9 cellular contexts compared by ENCODE assay signal in genomic region chr1:157626099-157626498, GRCh38. TPM values are rescaled to one million over a fixed set of nuclear protein-coding genes. Genes with fewer than 3 reads are reported as not detected.
DNase-seq lines count a peak whose midpoint lies in the region; ATAC-seq and TF ChIP-seq lines count a peak whose summit lies in the region.
"Had no signal": no experiment of that assay in that cellular context is flagged by ENCODE, and none has a peak within 500 bp of the region (broad histone marks: within the 10 kb centered on the region; RNA-seq: fewer than 3 reads in every experiment).

No MANE protein-coding gene starts in this region.

- H3K27me3 ChIP-seq in SK-N-SH (ENCODE audit: insufficient read depth) = peaks cover 9% of the 10 kb centered on the region; the same call in 1 of the 2 replicates

- no peaks in the 10 kb centered on the region for H3F3A ChIP-seq in SK-N-SH (replicated peaks; ENCODE audit: insufficient read depth)

- no peak overlapping the region for H3K27ac ChIP-seq in SK-N-SH (ENCODE audit: low read depth in 2 of 2, low read length in 1 of 2)
- H3K27ac ChIP-seq: VCaP had no signal

- no peak overlapping the region for H3K27ac Mint-ChIP-seq in activated CD4-positive, alpha-beta T cell treated with anti-CD3 and anti-CD28 coated beads, Interleukin-2, amount 10 ng/mL, durations not matched to agents 7 days and 5 days
- H3K27ac Mint-ChIP-seq in activated CD4-positive, alpha-beta T cell treated with anti-CD3 and anti-CD28 coated beads, Interleukin-2, amount 10 ng/mL, durations not matched to agents 24 days and 14 days = no peak overlapping the region
- no peak overlapping the region for H3K27ac Mint-ChIP-seq in HFFc6

- H3K36me3 Mint-ChIP-seq in activated CD4-positive, alpha-beta T cell treated with anti-CD3 and anti-CD28 coated beads, Interleukin-2, amount 10 ng/mL, durations not matched to agents 7 days and 5 days (ENCODE audit: low read depth) = no peaks in the 10 kb centered on the region
- H3K36me3 Mint-ChIP-seq in activated CD4-positive, alpha-beta T cell treated with anti-CD3 and anti-CD28 coated beads, Interleukin-2, amount 10 ng/mL, durations not matched to agents 24 days and 14 days (ENCODE audit: low read depth) = no peaks in the 10 kb centered on the region
- no peaks in the 10 kb centered on the region for H3K36me3 Mint-ChIP-seq in HFFc6 (ENCODE audit: low read depth)

- intact Hi-C loops in activated CD4-positive, alpha-beta T cell treated with anti-CD3 and anti-CD28 coated beads, Interleukin-2, amount 10 ng/mL, durations not matched to agents 24 days and 14 days (cut with micrococcal nuclease) = no loop called here
- intact Hi-C loops in sciatic nerve (cut with DNase I) = no loop called here

- CTCF ChIA-PET in activated CD4-positive, alpha-beta T cell treated with anti-CD3 and anti-CD28 coated beads, Interleukin-2, amount 10 ng/mL, durations not matched to agents 7 days and 5 days (lab: Charles Lee) = no interaction called here
- CTCF ChIA-PET in SK-N-SH (lab: Yijun Ruan, JAX) = interaction anchor here (1.1 kb wide), 1 partner anchor 45 kb away, joined by 3 read pairs; no protein-coding TSS in a partner anchor

- no peak for ATAC-seq in sciatic nerve

- no peak for TF ChIP-seq RAD21 in SK-N-SH (IDR thresholded peaks at IDR 0.05; ENCODE audit: low read length)

- peak; percentile 40 for DNase-seq in activated CD4-positive, alpha-beta T cell treated with anti-CD3 and anti-CD28 coated beads, Interleukin-2, amount 10 ng/mL, durations not matched to agents 7 days and 5 days
- no peak for DNase-seq in activated CD4-positive, alpha-beta T cell treated with anti-CD3 and anti-CD28 coated beads, Interleukin-2, amount 10 ng/mL, durations not matched to agents 24 days and 14 days
- DNase-seq in HFFc6 = no peak
- DNase-seq in SK-N-SH = no peak
- no peak for DNase-seq in retinal pigment epithelial cell (ENCODE audit: low read depth)
- DNase-seq in NCI-H1417 treated with DMSO at 0.1 percent for 48 hours (lab: John Stamatoyannopoulos, UW) = no peak
- DNase-seq in sciatic nerve (ENCODE audit: low spot score) = no peak
- no peak for DNase-seq in foreskin melanocyte

- no peak overlapping the region for H3K9ac ChIP-seq in SK-N-SH

- no peak for TF ChIP-seq EP300 in SK-N-SH (IDR thresholded peaks at IDR 0.05; ENCODE audit: borderline replicate concordance in 1 of 2, low read depth in 1 of 2, low read length in 1 of 2)

- no peak overlapping the region for H3K4me2 ChIP-seq in SK-N-SH

- H2AFZ ChIP-seq in SK-N-SH (ENCODE audit: low read depth) = no peak overlapping the region

- no peaks in the 10 kb centered on the region for H4K20me1 ChIP-seq in SK-N-SH (ENCODE audit: insufficient read depth)

- POLR2A ChIA-PET in activated CD4-positive, alpha-beta T cell treated with anti-CD3 and anti-CD28 coated beads, Interleukin-2, amount 10 ng/mL, durations not matched to agents 7 days and 5 days (lab: Charles Lee) = no interaction called here
- POLR2A ChIA-PET in SK-N-SH (lab: Yijun Ruan, JAX) = no interaction called here

- H3K4me3 ChIP-seq in SK-N-SH (ENCODE audit: low read depth in 2 of 2, low read length in 1 of 2) (no peak overlapping the region), retinal pigment epithelial cell (ENCODE audit: low read length) (no peak overlapping the region)

- no peaks in the 10 kb centered on the region for H3K79me2 ChIP-seq in SK-N-SH (ENCODE audit: insufficient read depth)

- no peaks in the 10 kb centered on the region for H3K9me3 Mint-ChIP-seq in activated CD4-positive, alpha-beta T cell treated with anti-CD3 and anti-CD28 coated beads, Interleukin-2, amount 10 ng/mL, durations not matched to agents 7 days and 5 days
- H3K9me3 Mint-ChIP-seq in activated CD4-positive, alpha-beta T cell treated with anti-CD3 and anti-CD28 coated beads, Interleukin-2, amount 10 ng/mL, durations not matched to agents 24 days and 14 days = no peaks in the 10 kb centered on the region
- H3K9me3 Mint-ChIP-seq in HFFc6 = peaks cover 16% of the 10 kb centered on the region; the same call in 1 of the 2 replicates

- no peaks in the 10 kb centered on the region for H3K9me3 ChIP-seq in SK-N-SH

- H3K9me2 ChIP-seq in SK-N-SH = no peaks in the 10 kb centered on the region

- peaks cover 34% of the 10 kb centered on the region for H3K27me3 Mint-ChIP-seq in activated CD4-positive, alpha-beta T cell treated with anti-CD3 and anti-CD28 coated beads, Interleukin-2, amount 10 ng/mL, durations not matched to agents 7 days and 5 days
- peaks cover 13% of the 10 kb centered on the region for H3K27me3 Mint-ChIP-seq in activated CD4-positive, alpha-beta T cell treated with anti-CD3 and anti-CD28 coated beads, Interleukin-2, amount 10 ng/mL, durations not matched to agents 24 days and 14 days
- peaks cover 6% of the 10 kb centered on the region; the same call in 1 of the 2 replicates for H3K27me3 Mint-ChIP-seq in HFFc6 (ENCODE audit: insufficient read depth)

- H3K36me3 ChIP-seq in SK-N-SH (replicated peaks in 1 of 2; ENCODE audit: control insufficient read depth in 1 of 2, insufficient read depth in 2 of 2, low read length in 1 of 2) = no peaks in the 10 kb centered on the region

- H3K4me1 Mint-ChIP-seq in activated CD4-positive, alpha-beta T cell treated with anti-CD3 and anti-CD28 coated beads, Interleukin-2, amount 10 ng/mL, durations not matched to agents 7 days and 5 days = peaks cover 9% of the 10 kb centered on the region
- no peaks in the 10 kb centered on the region for H3K4me1 Mint-ChIP-seq in activated CD4-positive, alpha-beta T cell treated with anti-CD3 and anti-CD28 coated beads, Interleukin-2, amount 10 ng/mL, durations not matched to agents 24 days and 14 days
- no peaks in the 10 kb centered on the region for H3K4me1 Mint-ChIP-seq in HFFc6 (ENCODE audit: low read depth)

- peak; percentile 16; the same call in 1 of the 2 replicates for TF ChIP-seq CTCF in HFFc6 (IDR thresholded peaks at IDR 0.05)
- TF ChIP-seq CTCF in SK-N-SH (IDR thresholded peaks at IDR 0.05) = peak; percentile 34; the same call in 1 of the 2 replicates
- peak; percentile 41 for TF ChIP-seq CTCF in retinal pigment epithelial cell (conservative IDR thresholded peaks at IDR 0.05; ENCODE audit: low read depth, low read length)

- no peak overlapping the region for H3K4me3 Mint-ChIP-seq in activated CD4-positive, alpha-beta T cell treated with anti-CD3 and anti-CD28 coated beads, Interleukin-2, amount 10 ng/mL, durations not matched to agents 7 days and 5 days
- H3K4me3 Mint-ChIP-seq in activated CD4-positive, alpha-beta T cell treated with anti-CD3 and anti-CD28 coated beads, Interleukin-2, amount 10 ng/mL, durations not matched to agents 24 days and 14 days = no peak overlapping the region
- no peak overlapping the region for H3K4me3 Mint-ChIP-seq in HFFc6

- no peaks in the 10 kb centered on the region for H3K4me1 ChIP-seq in SK-N-SH (ENCODE audit: control insufficient read depth in 1 of 2, insufficient read depth in 2 of 2, low read depth in 1 of 2, low read length in 1 of 2)

- WGBS in SK-N-SH (ENCODE audit: low lambda C conversion rate) = 0% methylated on average over 2 of the region's 2 CpGs

TF ChIP-seq in SK-N-SH, 30 proteins besides CTCF, POLR2A, EP300 and RAD21:
- TF ChIP-seq TAF1 (IDR thresholded peaks at IDR 0.05; ENCODE audit: borderline replicate concordance, low read depth, low read length) (no peak), GATA2 (CRISPR knock-in tag; IDR thresholded peaks at IDR 0.05) (no peak), RXRA (IDR thresholded peaks at IDR 0.05; ENCODE audit: borderline replicate concordance, low read depth) (no peak), MXI1 (IDR thresholded peaks at IDR 0.05; ENCODE audit: low read depth, low read length) (no peak), TEAD4 (IDR thresholded peaks at IDR 0.05; ENCODE audit: borderline replicate concordance, insufficient read depth) (no peak)

RNA-seq across cellular contexts. Expression of gene FCRL4, which starts 28.2 kb away (rescaled TPM):
- not detected for total RNA-seq in activated CD4-positive, alpha-beta T cell treated with anti-CD3 and anti-CD28 coated beads, Interleukin-2, amount 10 ng/mL, durations not matched to agents 7 days and 5 days
- not detected in 2 replicates for total RNA-seq in activated CD4-positive, alpha-beta T cell treated with anti-CD3 and anti-CD28 coated beads, Interleukin-2, amount 10 ng/mL, durations not matched to agents 24 days and 14 days
- total RNA-seq in HFFc6 (2021; fragmentation: NEBNext Ultra II Directional; extraction: Animal tissue kit (Norgen Biotek cat#: 25700)) = not detected
- polyA plus RNA-seq in SK-N-SH (2012; rRNA removed) = not detected in 2 replicates
- polyA plus RNA-seq in SK-N-SH (2012; cell fraction: cytosol; rRNA removed) = not detected in 2 replicates
- polyA plus RNA-seq in SK-N-SH (2012; cell fraction: nucleus; rRNA removed) = not detected in 2 replicates
- not detected for total RNA-seq in sciatic nerve
